In the genomic region with DNA sequence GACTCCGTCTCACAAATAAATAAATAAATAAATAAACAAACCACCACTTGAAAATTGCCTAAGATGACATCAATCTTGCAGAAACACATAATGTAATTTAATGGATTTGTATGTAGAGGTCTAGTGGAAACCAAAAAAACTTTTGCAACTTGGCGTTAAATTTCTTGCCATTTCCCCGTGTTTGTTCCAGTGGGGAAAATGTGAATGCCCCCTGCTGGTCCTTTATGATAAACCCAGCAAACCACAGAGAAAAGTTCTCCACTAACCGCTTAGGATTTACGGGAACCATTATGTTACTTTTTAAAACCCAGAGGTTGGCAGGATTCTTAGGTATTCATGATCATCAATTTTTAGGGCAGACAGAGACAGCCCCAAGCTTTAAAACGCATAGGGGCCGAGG, we compare ENCODE assay signal across 11 cellular contexts. TPM values are rescaled to one million over a fixed set of nuclear protein-coding genes. Genes with fewer than 3 reads are reported as not detected.
DNase-seq lines count a peak whose midpoint lies in the region; ATAC-seq and TF ChIP-seq lines count a peak whose summit lies in the region.
"Had no signal": no experiment of that assay in that cellular context is flagged by ENCODE, and none has a peak within 500 bp of the region (broad histone marks: within the 10 kb centered on the region; RNA-seq: fewer than 3 reads in every experiment).

No MANE protein-coding gene starts in this region.

- no peaks in the 10 kb centered on the region for H3K27me3 ChIP-seq in GM23338 (ENCODE audit: insufficient read depth)

- no peaks in the 10 kb centered on the region for H3K4me1 ChIP-seq in GM23338 (ENCODE audit: insufficient read depth)

- H3K36me3 ChIP-seq in GM23338 (ENCODE audit: insufficient read depth) = no peaks in the 10 kb centered on the region

- H2AFZ ChIP-seq in GM23338 = 0 out of 2 replicates have a peak overlapping the region, but pooled peaks have one; percentile 2

- DNase-seq in 8988T (peak; percentile 18), GM23338 (ENCODE audit: low spot score) (peak; percentile 57), SKM-1 treated with dmso at 0.1 percent for 144 hours (lab: John Stamatoyannopoulos, UW; ENCODE audit: unreplicated experiment) (peak; percentile 30), iris pigment epithelial cell (ENCODE audit: low read depth) (peak; percentile 31), left colon (no peak), DMS114 treated with DMSO at 0.1 percent for 48 hours (lab: John Stamatoyannopoulos, UW; ENCODE audit: unreplicated experiment) (no peak)
- no peak for DNase-seq in activated CD4-positive, alpha-beta T cell treated with anti-CD3 and anti-CD28 coated beads, Interleukin-2, amount 50 U/mL, for 48 hours
- DNase-seq: activated CD8-positive, alpha-beta memory T cell treated with anti-CD3 and anti-CD28 coated beads, Interleukin-2, amount 10 ng/mL, durations not matched to agents 7 days and 5 days; CD8-positive, alpha-beta T cell had no signal

- H3K79me2 ChIP-seq in GM23338 (replicated peaks; ENCODE audit: insufficient read depth) = no peaks in the 10 kb centered on the region

- H3K9me3 Mint-ChIP-seq in GM23338 = no peaks in the 10 kb centered on the region
- H3K9me3 Mint-ChIP-seq: CD8-positive, alpha-beta T cell; nephron had no signal

- ATAC-seq in GM23338 (no peak), left colon (no peak), HG03045 (IDR thresholded peaks at IDR 0.05; ENCODE audit: unreplicated experiment) (no peak)
- ATAC-seq: activated CD8-positive, alpha-beta memory T cell treated with anti-CD3 and anti-CD28 coated beads, Interleukin-2, amount 10 ng/mL, durations not matched to agents 7 days and 5 days; CD8-positive, alpha-beta T cell had no signal

- H3K4me1 Mint-ChIP-seq in GM23338 = peaks cover 3% of the 10 kb centered on the region; the same call in 2 of the 3 replicates
- H3K4me1 Mint-ChIP-seq: activated CD8-positive, alpha-beta memory T cell treated with anti-CD3 and anti-CD28 coated beads, Interleukin-2, amount 10 ng/mL, durations not matched to agents 7 days and 5 days had no signal

- intact Hi-C loops in left colon (cut with DNase I, micrococcal nuclease) = no loop called here

- H3K9me2 ChIP-seq in GM23338 (ENCODE audit: insufficient read depth) = no peaks in the 10 kb centered on the region

- no peaks in the 10 kb centered on the region for H3K36me3 Mint-ChIP-seq in GM23338 (ENCODE audit: low read depth)
- H3K36me3 Mint-ChIP-seq: activated CD8-positive, alpha-beta memory T cell treated with anti-CD3 and anti-CD28 coated beads, Interleukin-2, amount 10 ng/mL, durations not matched to agents 7 days and 5 days; CD8-positive, alpha-beta T cell had no signal

- no peaks in the 10 kb centered on the region for H4K20me1 ChIP-seq in GM23338 (replicated peaks; ENCODE audit: insufficient read depth)

- no peak overlapping the region for H3K4me2 ChIP-seq in GM23338

- H3K27me3 Mint-ChIP-seq in GM23338 (ENCODE audit: insufficient read depth, low read depth, poor library complexity) = no peaks in the 10 kb centered on the region

- no peak overlapping the region for H3K4me3 ChIP-seq in GM23338

- TF ChIP-seq CTCF in GM23338 (conservative IDR thresholded peaks at IDR 0.05; ENCODE audit: low read depth in 2 of 2) = peak; percentile 50 to 65

- H3K27ac ChIP-seq in GM23338 (ENCODE audit: low read depth) = no peak overlapping the region

- no peaks in the 10 kb centered on the region for H3F3A ChIP-seq in GM23338 (replicated peaks; ENCODE audit: low read depth)

- H3K27ac Mint-ChIP-seq in GM23338 = no peak overlapping the region
- H3K27ac Mint-ChIP-seq: activated CD8-positive, alpha-beta memory T cell treated with anti-CD3 and anti-CD28 coated beads, Interleukin-2, amount 10 ng/mL, durations not matched to agents 7 days and 5 days; CD8-positive, alpha-beta T cell had no signal

- no peak overlapping the region for H3K4me3 Mint-ChIP-seq in GM23338
- H3K4me3 Mint-ChIP-seq: activated CD8-positive, alpha-beta memory T cell treated with anti-CD3 and anti-CD28 coated beads, Interleukin-2, amount 10 ng/mL, durations not matched to agents 7 days and 5 days; CD8-positive, alpha-beta T cell; nephron had no signal

TF ChIP-seq in GM23338, 12 proteins besides CTCF, POLR2A, EP300 and RAD21 (continues in another document):
- TF ChIP-seq, protein P1, sequence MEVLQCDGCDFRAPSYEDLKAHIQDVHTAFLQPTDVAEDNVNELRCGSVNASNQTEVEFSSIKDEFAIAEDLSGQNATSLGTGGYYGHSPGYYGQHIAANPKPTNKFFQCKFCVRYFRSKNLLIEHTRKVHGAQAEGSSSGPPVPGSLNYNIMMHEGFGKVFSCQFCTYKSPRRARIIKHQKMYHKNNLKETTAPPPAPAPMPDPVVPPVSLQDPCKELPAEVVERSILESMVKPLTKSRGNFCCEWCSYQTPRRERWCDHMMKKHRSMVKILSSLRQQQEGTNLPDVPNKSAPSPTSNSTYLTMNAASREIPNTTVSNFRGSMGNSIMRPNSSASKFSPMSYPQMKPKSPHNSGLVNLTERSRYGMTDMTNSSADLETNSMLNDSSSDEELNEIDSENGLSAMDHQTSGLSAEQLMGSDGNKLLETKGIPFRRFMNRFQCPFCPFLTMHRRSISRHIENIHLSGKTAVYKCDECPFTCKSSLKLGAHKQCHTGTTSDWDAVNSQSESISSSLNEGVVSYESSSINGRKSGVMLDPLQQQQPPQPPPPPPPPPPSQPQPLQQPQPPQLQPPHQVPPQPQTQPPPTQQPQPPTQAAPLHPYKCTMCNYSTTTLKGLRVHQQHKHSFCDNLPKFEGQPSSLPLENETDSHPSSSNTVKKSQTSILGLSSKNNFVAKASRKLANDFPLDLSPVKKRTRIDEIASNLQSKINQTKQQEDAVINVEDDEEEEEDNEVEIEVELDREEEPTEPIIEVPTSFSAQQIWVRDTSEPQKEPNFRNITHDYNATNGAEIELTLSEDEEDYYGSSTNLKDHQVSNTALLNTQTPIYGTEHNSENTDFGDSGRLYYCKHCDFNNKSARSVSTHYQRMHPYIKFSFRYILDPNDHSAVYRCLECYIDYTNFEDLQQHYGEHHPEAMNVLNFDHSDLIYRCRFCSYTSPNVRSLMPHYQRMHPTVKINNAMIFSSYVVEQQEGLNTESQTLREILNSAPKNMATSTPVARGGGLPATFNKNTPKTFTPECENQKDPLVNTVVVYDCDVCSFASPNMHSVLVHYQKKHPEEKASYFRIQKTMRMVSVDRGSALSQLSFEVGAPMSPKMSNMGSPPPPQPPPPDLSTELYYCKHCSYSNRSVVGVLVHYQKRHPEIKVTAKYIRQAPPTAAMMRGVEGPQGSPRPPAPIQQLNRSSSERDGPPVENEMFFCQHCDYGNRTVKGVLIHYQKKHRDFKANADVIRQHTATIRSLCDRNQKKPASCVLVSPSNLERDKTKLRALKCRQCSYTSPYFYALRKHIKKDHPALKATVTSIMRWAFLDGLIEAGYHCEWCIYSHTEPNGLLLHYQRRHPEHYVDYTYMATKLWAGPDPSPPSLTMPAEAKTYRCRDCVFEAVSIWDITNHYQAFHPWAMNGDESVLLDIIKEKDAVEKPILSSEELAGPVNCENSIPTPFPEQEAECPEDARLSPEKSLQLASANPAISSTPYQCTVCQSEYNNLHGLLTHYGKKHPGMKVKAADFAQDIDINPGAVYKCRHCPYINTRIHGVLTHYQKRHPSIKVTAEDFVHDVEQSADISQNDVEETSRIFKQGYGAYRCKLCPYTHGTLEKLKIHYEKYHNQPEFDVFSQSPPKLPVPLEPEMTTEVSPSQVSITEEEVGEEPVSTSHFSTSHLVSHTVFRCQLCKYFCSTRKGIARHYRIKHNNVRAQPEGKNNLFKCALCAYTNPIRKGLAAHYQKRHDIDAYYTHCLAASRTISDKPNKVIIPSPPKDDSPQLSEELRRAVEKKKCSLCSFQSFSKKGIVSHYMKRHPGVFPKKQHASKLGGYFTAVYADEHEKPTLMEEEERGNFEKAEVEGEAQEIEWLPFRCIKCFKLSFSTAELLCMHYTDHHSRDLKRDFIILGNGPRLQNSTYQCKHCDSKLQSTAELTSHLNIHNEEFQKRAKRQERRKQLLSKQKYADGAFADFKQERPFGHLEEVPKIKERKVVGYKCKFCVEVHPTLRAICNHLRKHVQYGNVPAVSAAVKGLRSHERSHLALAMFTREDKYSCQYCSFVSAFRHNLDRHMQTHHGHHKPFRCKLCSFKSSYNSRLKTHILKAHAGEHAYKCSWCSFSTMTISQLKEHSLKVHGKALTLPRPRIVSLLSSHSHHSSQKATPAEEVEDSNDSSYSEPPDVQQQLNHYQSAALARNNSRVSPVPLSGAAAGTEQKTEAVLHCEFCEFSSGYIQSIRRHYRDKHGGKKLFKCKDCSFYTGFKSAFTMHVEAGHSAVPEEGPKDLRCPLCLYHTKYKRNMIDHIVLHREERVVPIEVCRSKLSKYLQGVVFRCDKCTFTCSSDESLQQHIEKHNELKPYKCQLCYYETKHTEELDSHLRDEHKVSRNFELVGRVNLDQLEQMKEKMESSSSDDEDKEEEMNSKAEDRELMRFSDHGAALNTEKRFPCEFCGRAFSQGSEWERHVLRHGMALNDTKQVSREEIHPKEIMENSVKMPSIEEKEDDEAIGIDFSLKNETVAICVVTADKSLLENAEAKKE (CRISPR knock-in tag; IDR thresholded peaks at IDR 0.05) = no peak
- TF ChIP-seq STAT1 (IDR thresholded peaks at IDR 0.05; ENCODE audit: unreplicated experiment) (no peak), POLR2AphosphoS5 (IDR thresholded peaks at IDR 0.05; ENCODE audit: low read depth) (no peak), CREB1 (CRISPR knock-in tag; IDR thresholded peaks at IDR 0.05; ENCODE audit: low read depth) (no peak), ZNF114 (CRISPR knock-in tag; IDR thresholded peaks at IDR 0.05) (no peak)
- TF ChIP-seq, protein P2, sequence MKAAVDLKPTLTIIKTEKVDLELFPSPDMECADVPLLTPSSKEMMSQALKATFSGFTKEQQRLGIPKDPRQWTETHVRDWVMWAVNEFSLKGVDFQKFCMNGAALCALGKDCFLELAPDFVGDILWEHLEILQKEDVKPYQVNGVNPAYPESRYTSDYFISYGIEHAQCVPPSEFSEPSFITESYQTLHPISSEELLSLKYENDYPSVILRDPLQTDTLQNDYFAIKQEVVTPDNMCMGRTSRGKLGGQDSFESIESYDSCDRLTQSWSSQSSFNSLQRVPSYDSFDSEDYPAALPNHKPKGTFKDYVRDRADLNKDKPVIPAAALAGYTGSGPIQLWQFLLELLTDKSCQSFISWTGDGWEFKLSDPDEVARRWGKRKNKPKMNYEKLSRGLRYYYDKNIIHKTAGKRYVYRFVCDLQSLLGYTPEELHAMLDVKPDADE (IDR thresholded peaks at IDR 0.05) = no peak

RNA-seq across cellular contexts. Expression of a gene that starts 32.5 kb away (rescaled TPM):
- not detected in 2 replicates for total RNA-seq in GM23338 (2014; rRNA removed; shearing (Covaris generic))
- not detected in 2 replicates for polyA plus RNA-seq in GM23338 (2016; fragmentation: Nextera tagmentation; extraction: Ambion mirVana)
- under 1 TPM in 1 of 2 donors, not detected in 1; 0.42 TPM for total RNA-seq in left colon
- total RNA-seq: activated CD8-positive, alpha-beta memory T cell treated with anti-CD3 and anti-CD28 coated beads, Interleukin-2, amount 10 ng/mL, durations not matched to agents 7 days and 5 days had no signal

Comparison
In these comparisons a context has a peak if more than half of its experiments do, and no peak if none do; other contexts are left out.
1. DNase-seq: peak in 8988T (single experiment), GM23338 (single experiment), SKM-1 treated with dmso at 0.1 percent for 144 hours (single experiment) and iris pigment epithelial cell (single experiment); none in left colon (0 of 2), activated CD4-positive, alpha-beta T cell treated with anti-CD3 and anti-CD28 coated beads, Interleukin-2, amount 50 U/mL, for 48 hours (0 of 2) and DMS114 treated with DMSO at 0.1 percent for 48 hours (single experiment).